ENCODE assay signal across 25 cellular contexts in the genomic region with DNA sequence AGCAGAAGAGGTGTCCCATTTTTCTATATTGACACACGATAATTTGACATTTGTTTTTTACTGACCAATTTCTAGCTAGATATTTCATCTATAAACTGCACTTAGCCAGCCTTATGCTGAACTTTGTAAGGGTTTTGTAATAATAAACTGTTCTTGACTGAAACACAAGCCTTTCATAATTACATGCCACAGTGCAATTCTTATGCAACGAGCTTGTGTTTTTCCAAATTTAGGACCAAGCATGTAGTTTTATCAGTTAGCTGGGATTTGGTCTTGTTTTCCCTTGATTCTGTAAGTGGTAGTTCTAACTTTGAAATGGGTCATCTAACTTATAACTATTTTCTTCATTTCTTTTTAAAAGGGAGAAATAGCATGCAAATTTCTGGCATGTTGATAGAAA. TPM values are rescaled to one million over a fixed set of nuclear protein-coding genes. Genes with fewer than 3 reads are reported as not detected.
"Had no signal": no experiment of that assay in that cellular context is flagged by ENCODE, and none has a peak within 500 bp of the region (broad histone marks: within the 10 kb centered on the region; RNA-seq: fewer than 3 reads in every experiment).

No MANE protein-coding gene starts in this region.

- H3K27me3 ChIP-seq: body of pancreas, colonic mucosa, dorsolateral prefrontal cortex, ovary, testis, transverse colon had no signal

- H3K4me1 ChIP-seq: colonic mucosa, prostate gland, testis had no signal

- H3K4me3 ChIP-seq: body of pancreas, colonic mucosa, ovary, prostate gland, testis, transverse colon had no signal

- DNase-seq: activated CD4-positive, alpha-beta T cell treated with anti-CD3 and anti-CD28 coated beads for 1 hour; activated CD4-positive, alpha-beta T cell treated with anti-CD3 and anti-CD28 coated beads, Interleukin-2, amount 10 ng/mL, durations not matched to agents 7 days and 5 days; activated CD8-positive, alpha-beta T cell treated with anti-CD3 and anti-CD28 coated beads for 36 hours; activated naive CD8-positive, alpha-beta T cell treated with anti-CD3 and anti-CD28 coated beads, Interleukin-2, amount 50 U/mL, for 24 hours; activated T-cell treated with anti-CD3 and anti-CD28 coated beads, Interleukin-2, amount 50 U/mL, for 48 hours; anterior cingulate cortex; body of pancreas; colonic mucosa; dorsolateral prefrontal cortex; effector memory CD4-positive, alpha-beta T cell; foreskin melanocyte; left ventricle myocardium superior; mammary epithelial cell; naive B cell; ovary; retina; stimulated activated CD4-positive, alpha-beta T cell treated with anti-CD3 and anti-CD28 coated beads, Interleukin-15, amount 100 ng/mL, for 24 hours; stimulated activated CD4-positive, alpha-beta T cell treated with anti-CD3 and anti-CD28 coated beads, Interleukin-2, amount 100 ng/mL, for 24 hours; stimulated activated naive CD4-positive, alpha-beta T cell; T-helper 2 cell; testis; transverse colon had no signal

- H3K27ac ChIP-seq: body of pancreas, colonic mucosa, ovary, prostate gland, testis had no signal

- ATAC-seq: activated CD8-positive, alpha-beta T cell treated with anti-CD3 and anti-CD28 coated beads for 36 hours; activated naive CD8-positive, alpha-beta T cell treated with anti-CD3 and anti-CD28 coated beads, Interleukin-2, amount 50 U/mL, for 24 hours; body of pancreas; left ventricle myocardium superior; WTC11 had no signal

- H3K36me3 ChIP-seq: colonic mucosa, ovary, prostate gland, transverse colon had no signal

- H3K9me3 ChIP-seq: body of pancreas, colonic mucosa, ovary, prostate gland, testis, transverse colon had no signal

RNA-seq across cellular contexts. Expression of a gene that starts 1.3 kb away (rescaled TPM):
- total RNA-seq: activated CD4-positive, alpha-beta T cell treated with anti-CD3 and anti-CD28 coated beads, Interleukin-2, amount 10 ng/mL, durations not matched to agents 7 days and 5 days; activated CD8-positive, alpha-beta T cell treated with anti-CD3 and anti-CD28 coated beads for 36 hours; activated T-helper 2 cell treated with anti-CD3 and anti-CD28 coated beads, Interferon-gamma antibody, Interleukin-2, Interleukin-4, amounts not matched to agents 10 μg/mL and 5 μg/mL and 100 μg/mL, durations not matched to agents 14 hours and 24 hours and 36 hours had no signal
